10 cellular contexts compared by ENCODE assay signal in the genomic region with DNA sequence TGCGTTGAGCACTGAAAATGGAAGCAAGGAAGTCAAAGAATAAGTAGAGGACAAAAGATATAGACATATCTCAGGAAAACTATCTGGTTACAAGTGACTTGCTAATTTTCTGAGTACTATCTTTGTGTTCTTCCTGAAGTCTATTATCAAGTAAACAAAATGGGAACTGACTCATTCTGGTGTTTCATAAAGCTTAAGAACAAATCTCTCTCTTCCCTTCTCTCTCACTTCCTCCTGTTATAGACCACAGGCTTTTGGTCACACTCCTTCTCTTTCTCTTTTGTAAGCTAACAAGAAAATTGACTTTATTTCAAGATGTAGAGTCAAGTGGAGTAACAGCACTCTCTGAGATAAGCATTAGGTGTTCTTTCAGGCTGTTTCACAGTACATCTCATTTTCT.
A peak's percentile ranks its signal among the peaks of the same experiment; 100 is the strongest.
DNase-seq lines count a peak whose midpoint lies in the region; ATAC-seq lines count a peak whose summit lies in the region.
"Had no signal": no experiment of that assay in that cellular context is flagged by ENCODE, and none has a peak within 500 bp of the region (broad histone marks: within the 10 kb centered on the region; RNA-seq: fewer than 3 reads in every experiment).

No MANE protein-coding gene starts in this region.

- peaks cover 5 to 13% of the 10 kb centered on the region in 2 donors for H3K4me1 Mint-ChIP-seq in stimulated activated naive B cell treated with anti-CD40 and anti-IgM and Interleukin-4, amounts not matched to agents 10 μg/mL and 1 μg/mL and 100 μg/mL, for 72 hours
- H3K4me1 Mint-ChIP-seq in activated T-helper 17 cell treated with anti-CD3 and anti-CD28 coated beads, Interleukin-2, amount 50 U/mL, for 72 hours, result no peaks in the 10 kb centered on the region
- H3K4me1 Mint-ChIP-seq in activated CD8-positive, alpha-beta T cell treated with anti-CD3 and anti-CD28 coated beads, Interleukin-2, amount 10 ng/mL, durations not matched to agents 7 days and 5 days (ENCODE audit: low read depth), result no peaks in the 10 kb centered on the region
- H3K4me1 Mint-ChIP-seq: stimulated activated naive CD8-positive, alpha-beta T cell treated with anti-CD3 and anti-CD28 coated beads, Interleukin-15, amount 100 ng/mL, for 72 hours had no signal

- POLR2A ChIA-PET in activated CD8-positive, alpha-beta T cell treated with anti-CD3 and anti-CD28 coated beads, Interleukin-2, amount 10 ng/mL, durations not matched to agents 7 days and 5 days (lab: Charles Lee), result no interaction called here

- CTCF ChIA-PET in activated CD8-positive, alpha-beta T cell treated with anti-CD3 and anti-CD28 coated beads, Interleukin-2, amount 10 ng/mL, durations not matched to agents 7 days and 5 days (lab: Charles Lee), result no interaction called here

- no peaks in the 10 kb centered on the region for H3K36me3 Mint-ChIP-seq in stimulated activated naive B cell treated with anti-CD40 and anti-IgM and Interleukin-4, amounts not matched to agents 10 μg/mL and 1 μg/mL and 100 μg/mL, for 72 hours
- H3K36me3 Mint-ChIP-seq in activated T-helper 17 cell treated with anti-CD3 and anti-CD28 coated beads, Interleukin-2, amount 50 U/mL, for 72 hours (ENCODE audit: low read depth), result no peaks in the 10 kb centered on the region
- no peaks in the 10 kb centered on the region for H3K36me3 Mint-ChIP-seq in activated CD8-positive, alpha-beta T cell treated with anti-CD3 and anti-CD28 coated beads, Interleukin-2, amount 10 ng/mL, durations not matched to agents 7 days and 5 days (ENCODE audit: low read depth)

- peaks cover 3 to 4% of the 10 kb centered on the region in 2 donors for H3K9me3 Mint-ChIP-seq in stimulated activated naive B cell treated with anti-CD40 and anti-IgM and Interleukin-4, amounts not matched to agents 10 μg/mL and 1 μg/mL and 100 μg/mL, for 72 hours
- peaks cover 7% of the 10 kb centered on the region for H3K9me3 Mint-ChIP-seq in activated T-helper 17 cell treated with anti-CD3 and anti-CD28 coated beads, Interleukin-2, amount 50 U/mL, for 72 hours
- peaks cover 4% of the 10 kb centered on the region for H3K9me3 Mint-ChIP-seq in activated CD8-positive, alpha-beta T cell treated with anti-CD3 and anti-CD28 coated beads, Interleukin-2, amount 10 ng/mL, durations not matched to agents 7 days and 5 days (ENCODE audit: insufficient read depth)

- H3K27me3 Mint-ChIP-seq in stimulated activated naive B cell treated with anti-CD40 and anti-IgM and Interleukin-4, amounts not matched to agents 10 μg/mL and 1 μg/mL and 100 μg/mL, for 72 hours, result no peaks in the 10 kb centered on the region
- H3K27me3 Mint-ChIP-seq in activated T-helper 17 cell treated with anti-CD3 and anti-CD28 coated beads, Interleukin-2, amount 50 U/mL, for 72 hours, result no peaks in the 10 kb centered on the region
- H3K27me3 Mint-ChIP-seq in activated CD8-positive, alpha-beta T cell treated with anti-CD3 and anti-CD28 coated beads, Interleukin-2, amount 10 ng/mL, durations not matched to agents 7 days and 5 days (ENCODE audit: low read depth), result no peaks in the 10 kb centered on the region
- H3K27me3 Mint-ChIP-seq: progenitor cell of endocrine pancreas; stimulated activated naive CD8-positive, alpha-beta T cell treated with anti-CD3 and anti-CD28 coated beads, Interleukin-15, amount 100 ng/mL, for 72 hours had no signal

- no peak overlapping the region for H3K4me3 Mint-ChIP-seq in stimulated activated naive B cell treated with anti-CD40 and anti-IgM and Interleukin-4, amounts not matched to agents 10 μg/mL and 1 μg/mL and 100 μg/mL, for 72 hours
- no peak overlapping the region for H3K4me3 Mint-ChIP-seq in activated T-helper 17 cell treated with anti-CD3 and anti-CD28 coated beads, Interleukin-2, amount 50 U/mL, for 72 hours
- H3K4me3 Mint-ChIP-seq in activated CD8-positive, alpha-beta T cell treated with anti-CD3 and anti-CD28 coated beads, Interleukin-2, amount 10 ng/mL, durations not matched to agents 7 days and 5 days, result no peak overlapping the region
- H3K4me3 Mint-ChIP-seq: stimulated activated naive CD8-positive, alpha-beta T cell treated with anti-CD3 and anti-CD28 coated beads, Interleukin-15, amount 100 ng/mL, for 72 hours had no signal

- no peak overlapping the region for H3K27ac Mint-ChIP-seq in stimulated activated naive B cell treated with anti-CD40 and anti-IgM and Interleukin-4, amounts not matched to agents 10 μg/mL and 1 μg/mL and 100 μg/mL, for 72 hours
- H3K27ac Mint-ChIP-seq in activated T-helper 17 cell treated with anti-CD3 and anti-CD28 coated beads, Interleukin-2, amount 50 U/mL, for 72 hours, result no peak overlapping the region
- no peak overlapping the region for H3K27ac Mint-ChIP-seq in activated CD8-positive, alpha-beta T cell treated with anti-CD3 and anti-CD28 coated beads, Interleukin-2, amount 10 ng/mL, durations not matched to agents 7 days and 5 days
- H3K27ac Mint-ChIP-seq: progenitor cell of endocrine pancreas; stimulated activated naive CD8-positive, alpha-beta T cell treated with anti-CD3 and anti-CD28 coated beads, Interleukin-15, amount 100 ng/mL, for 72 hours had no signal

- ATAC-seq in GM19351 (IDR thresholded peaks at IDR 0.05; ENCODE audit: unreplicated experiment) (peak; percentile 100), HG02943 (IDR thresholded peaks at IDR 0.05; ENCODE audit: low read depth, unreplicated experiment) (peak; percentile 98)
- peak; percentile 98 to 99 for ATAC-seq in stimulated activated naive B cell treated with anti-CD40 and anti-IgM and Interleukin-4, amounts not matched to agents 10 μg/mL and 1 μg/mL and 100 μg/mL, for 72 hours (replicated peaks)
- no peak for ATAC-seq in activated T-helper 17 cell treated with anti-CD3 and anti-CD28 coated beads, Interleukin-2, amount 50 U/mL, for 72 hours (replicated peaks)
- no peak for ATAC-seq in activated CD8-positive, alpha-beta T cell treated with anti-CD3 and anti-CD28 coated beads, Interleukin-2, amount 10 ng/mL, durations not matched to agents 7 days and 5 days
- ATAC-seq: heart left ventricle; stimulated activated naive CD8-positive, alpha-beta T cell treated with anti-CD3 and anti-CD28 coated beads, Interleukin-15, amount 100 ng/mL, for 72 hours had no signal

- DNase-seq in NOMO-1 (lab: John Stamatoyannopoulos, UW; ENCODE audit: unreplicated experiment in 2 of 2) (peak; percentile 45 to 94), SHP77 (lab: John Stamatoyannopoulos, UW) (no peak)
- DNase-seq in stimulated activated naive B cell treated with anti-CD40 and anti-IgM and Interleukin-4, amounts not matched to agents 10 μg/mL and 1 μg/mL and 100 μg/mL, for 72 hours, result no peak
- DNase-seq in activated CD8-positive, alpha-beta T cell treated with anti-CD3 and anti-CD28 coated beads, Interleukin-2, amount 10 ng/mL, durations not matched to agents 7 days and 5 days, result no peak
- DNase-seq: heart left ventricle; stimulated activated naive CD8-positive, alpha-beta T cell treated with anti-CD3 and anti-CD28 coated beads, Interleukin-15, amount 100 ng/mL, for 72 hours had no signal

Comparison
In these comparisons a context has a peak if more than half of its experiments do, and no peak if none do; other contexts are left out.
1. ATAC-seq: peak in GM19351 (single experiment), HG02943 (single experiment) and stimulated activated naive B cell treated with anti-CD40 and anti-IgM and Interleukin-4, amounts not matched to agents 10 μg/mL and 1 μg/mL and 100 μg/mL, for 72 hours (2 of 2); none in activated T-helper 17 cell treated with anti-CD3 and anti-CD28 coated beads, Interleukin-2, amount 50 U/mL, for 72 hours (single experiment) and activated CD8-positive, alpha-beta T cell treated with anti-CD3 and anti-CD28 coated beads, Interleukin-2, amount 10 ng/mL, durations not matched to agents 7 days and 5 days (single experiment).
2. DNase-seq: peak in NOMO-1 (2 of 2); none in stimulated activated naive B cell treated with anti-CD40 and anti-IgM and Interleukin-4, amounts not matched to agents 10 μg/mL and 1 μg/mL and 100 μg/mL, for 72 hours (single experiment), activated CD8-positive, alpha-beta T cell treated with anti-CD3 and anti-CD28 coated beads, Interleukin-2, amount 10 ng/mL, durations not matched to agents 7 days and 5 days (single experiment) and SHP77 (0 of 2).